Comparison of ENCODE assay signal across 8 cellular contexts in the genomic region with DNA sequence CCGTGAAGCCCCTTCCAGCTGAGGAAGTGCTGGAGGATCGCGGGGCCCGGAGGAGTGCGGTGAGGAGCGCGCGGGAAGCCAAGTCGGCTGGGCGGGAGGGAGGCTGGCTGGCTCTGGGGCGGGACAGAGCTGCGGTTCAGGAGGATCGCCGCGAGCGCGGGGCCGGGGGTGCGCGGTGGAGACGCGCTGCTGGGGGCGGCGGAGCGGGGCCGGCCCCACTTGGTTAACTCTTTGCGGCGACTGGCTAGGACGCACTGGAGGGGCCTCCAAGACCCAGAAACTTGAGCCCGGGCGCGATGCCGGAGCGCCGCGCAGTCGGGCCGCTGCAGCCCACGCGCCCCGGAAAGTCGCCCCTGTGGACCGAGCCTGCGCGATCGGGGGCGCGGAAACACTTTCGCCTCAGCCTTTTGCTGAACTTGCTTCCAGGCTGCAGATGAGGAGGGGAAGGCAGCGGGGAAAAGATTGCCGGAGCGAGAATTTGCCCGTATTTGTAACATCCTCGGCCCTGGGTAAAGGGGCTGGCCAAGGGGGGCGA. TPM values are rescaled to one million over a fixed set of nuclear protein-coding genes. Genes with fewer than 3 reads are reported as not detected.
DNase-seq lines count a peak whose midpoint lies in the region; ATAC-seq, FAIRE-seq and TF ChIP-seq lines count a peak whose summit lies in the region.

No MANE protein-coding gene starts in this region.

- POLR2A ChIA-PET in H1 (lab: Charles Lee; ENCODE audit: partially characterized antibody): interaction anchor here (0.9 to 4.5 kb wide), 18 partner anchors 9 to 554 kb away, joined by 3 to 32 read pairs (median 4); no protein-coding TSS in a partner anchor

- H2BK15ac ChIP-seq in H1 (ENCODE audit: low read length): no peak overlapping the region
- H2BK15ac ChIP-seq in mesenchymal stem cell (ENCODE audit: low read depth, poor library complexity, severe bottlenecking): peak overlapping the region; percentile 56

- H4K91ac ChIP-seq in H1 (replicated peaks; ENCODE audit: insufficient read length, low read length) (peak overlapping the region; percentile 88), mesenchymal stem cell (ENCODE audit: low read length) (peak overlapping the region; percentile 56)

- TF ChIP-seq CTCF in H1 (IDR thresholded peaks at IDR 0.05; ENCODE audit: control extremely low read depth in 1 of 3, insufficient read depth in 1 of 3, low read depth in 1 of 3, low read length in 3 of 3): no peak

- peak in 1 of 2 experiments; percentile 19; a peak in 2 of 3 replicates for TF ChIP-seq POLR2A in H1 (IDR thresholded peaks at IDR 0.05; ENCODE audit: control extremely low read depth in 1 of 2, low read depth in 2 of 2, low read length in 2 of 2)

- H3K23ac ChIP-seq in H1 (ENCODE audit: insufficient read length): no peak overlapping the region
- peak overlapping the region in 1 of 2 experiments; percentile 88 for H3K23ac ChIP-seq in mesenchymal stem cell (ENCODE audit: low read length in 2 of 2)

- H3K9me3 ChIP-seq in H1 (ENCODE audit: insufficient read depth in 2 of 2, low read depth in 1 of 2, low read length in 1 of 2) (no peaks in the 10 kb centered on the region), mesenchymal stem cell (ENCODE audit: control insufficient read depth, low read length) (no peaks in the 10 kb centered on the region), thymus (ENCODE audit: control insufficient read depth) (no peaks in the 10 kb centered on the region)

- peak; percentile 28 for ATAC-seq in HG02623 (IDR thresholded peaks at IDR 0.05; ENCODE audit: unreplicated experiment)

- peak overlapping the region; percentile 71 for H3K4ac ChIP-seq in H1 (replicated peaks; ENCODE audit: insufficient read length, low read depth, low read length)
- peak overlapping the region; percentile 2 to 20 for H3K4ac ChIP-seq in mesenchymal stem cell (ENCODE audit: low read depth in 1 of 2, low read length in 2 of 2)

- H2AFZ ChIP-seq in H1 (ENCODE audit: low read length) (peak overlapping the region; percentile 2; the same call in 1 of the 2 replicates), mesenchymal stem cell (ENCODE audit: low read depth, low read length) (peak overlapping the region; percentile 3)

- FAIRE-seq in H1 (lab: Jason Lieb, UNC): no peak

- H3K4me2 ChIP-seq in H1 (ENCODE audit: insufficient read depth in 1 of 2, low read depth in 2 of 2, low read length in 2 of 2): peak overlapping the region; percentile 89 to 99
- H3K4me2 ChIP-seq in mesenchymal stem cell (ENCODE audit: low read length, poor library complexity, severe bottlenecking): peak overlapping the region; percentile 69

- H2AK5ac ChIP-seq in H1 (ENCODE audit: low read depth, low read length): no peak overlapping the region
- H2AK5ac ChIP-seq in mesenchymal stem cell (ENCODE audit: low read length, severe bottlenecking): no peak overlapping the region

- H2BK12ac ChIP-seq in H1 (ENCODE audit: low read depth, low read length) (peak overlapping the region; percentile 77; the same call in 1 of the 2 replicates), mesenchymal stem cell (ENCODE audit: low read length in 2 of 2) (peak overlapping the region in 1 of 2 experiments; percentile 64)

- peak overlapping the region; percentile 53; the same call in 1 of the 2 replicates for H4K8ac ChIP-seq in H1 (ENCODE audit: extremely low read depth, insufficient read depth, low read length)
- H4K8ac ChIP-seq in mesenchymal stem cell (ENCODE audit: low read length): peak overlapping the region; percentile 52

- H3K79me2 ChIP-seq in H1 (ENCODE audit: control insufficient read depth in 1 of 2, insufficient read depth in 2 of 2, low read length in 2 of 2): peaks cover 0 to 31% of the 10 kb centered on the region in 2 experiments; a peak in 3 of 4 replicates

- H3K79me1 ChIP-seq in H1 (ENCODE audit: low read depth, low read length) (no peaks in the 10 kb centered on the region), mesenchymal stem cell (replicated peaks; ENCODE audit: low read length, poor library complexity, severe bottlenecking) (peaks cover 10% of the 10 kb centered on the region)

- H3K14ac ChIP-seq in H1 (ENCODE audit: insufficient read length) (no peak overlapping the region), mesenchymal stem cell (ENCODE audit: low read length in 2 of 2) (peak overlapping the region in 1 of 2 experiments; percentile 95)

- peak overlapping the region; percentile 88; the same call in 1 of the 2 replicates for H2BK5ac ChIP-seq in H1 (ENCODE audit: low read depth, low read length)
- peak overlapping the region; percentile 10 for H2BK5ac ChIP-seq in mesenchymal stem cell (ENCODE audit: low read depth, low read length, poor library complexity, severe bottlenecking)

- H3K36me3 ChIP-seq in H1 (ENCODE audit: control insufficient read depth in 2 of 4, insufficient read depth in 4 of 4, low read length in 3 of 4) (no peaks in the 10 kb centered on the region), mesenchymal stem cell (ENCODE audit: control insufficient read depth in 1 of 2, insufficient read depth in 2 of 2, low read depth in 1 of 2, low read length in 2 of 2) (peaks cover 0 to 10% of the 10 kb centered on the region in 2 experiments), thymus (ENCODE audit: control insufficient read depth, insufficient read depth) (no peaks in the 10 kb centered on the region)

- DNase-seq in activated CD4-positive, CD25-positive, alpha-beta regulatory T cell treated with anti-CD3 and anti-CD28 coated beads, Interleukin-2, amount 50 U/mL, for 72 hours: peak; percentile 31
- no peak for DNase-seq in activated CD4-positive, CD25-positive, alpha-beta regulatory T cell (lab: John Stamatoyannopoulos, UW)
- peak; percentile 44 for DNase-seq in SKM-1 (lab: John Stamatoyannopoulos, UW; ENCODE audit: unreplicated experiment)
- DNase-seq in H1 (ENCODE audit: low read depth in 1 of 2, low spot score in 2 of 2): no peak
- no peak for DNase-seq in mesenchymal stem cell
- DNase-seq in NOMO-1 treated with dmso at 0.1 percent for 144 hours (lab: John Stamatoyannopoulos, UW; ENCODE audit: unreplicated experiment): no peak

- peaks cover 7 to 21% (median 12%) of the 10 kb centered on the region in 4 experiments; a peak in 5 of 7 replicates for H3K4me1 ChIP-seq in H1 (replicated peaks in 1 of 4; ENCODE audit: control insufficient read depth in 3 of 4, insufficient read depth in 4 of 4, low read length in 3 of 4)
- no peaks in the 10 kb centered on the region for H3K4me1 ChIP-seq in mesenchymal stem cell (ENCODE audit: control insufficient read depth, insufficient read depth, low read depth, low read length)
- H3K4me1 ChIP-seq in thymus (ENCODE audit: control insufficient read depth, insufficient read depth, low read length): no peaks in the 10 kb centered on the region

- H3K27me3 ChIP-seq in H1 (replicated peaks in 1 of 4; ENCODE audit: control insufficient read depth in 3 of 4, extremely low read depth in 1 of 4, insufficient read depth in 3 of 4, low read length in 3 of 4): no peaks in the 10 kb centered on the region
- no peaks in the 10 kb centered on the region for H3K27me3 ChIP-seq in mesenchymal stem cell (ENCODE audit: control insufficient read depth in 1 of 2, insufficient read depth in 1 of 2, low read length in 2 of 2)
- H3K27me3 ChIP-seq in thymus (ENCODE audit: control insufficient read depth, insufficient read depth): no peaks in the 10 kb centered on the region

- H3K27ac ChIP-seq in H1 (ENCODE audit: low read depth, low read length) (peak overlapping the region; percentile 65), mesenchymal stem cell (ENCODE audit: low read length, poor library complexity, severe bottlenecking) (peak overlapping the region; percentile 84), thymus (ENCODE audit: low read depth) (peak overlapping the region; percentile 26)

- H3K4me3 ChIP-seq in H1 (ENCODE audit: extremely low read depth in 1 of 4, insufficient read depth in 2 of 4, low read depth in 3 of 4, low read length in 4 of 4) (peak overlapping the region; percentile 73 to 96 (median 84)), mesenchymal stem cell (ENCODE audit: insufficient read depth in 1 of 2, low read depth in 1 of 2, low read length in 2 of 2) (peak overlapping the region; percentile 69 to 97), thymus (ENCODE audit: low read length) (peak overlapping the region; percentile 50)

- no peak overlapping the region for H4K5ac ChIP-seq in H1 (ENCODE audit: insufficient read length, low read depth, low read length)

- peaks cover 0 to 2% of the 10 kb centered on the region in 2 experiments for H4K20me1 ChIP-seq in H1 (replicated peaks in 1 of 2; ENCODE audit: control insufficient read depth in 1 of 2, insufficient read depth in 2 of 2, low read length in 2 of 2)

- peak overlapping the region; percentile 45 for H2BK120ac ChIP-seq in H1 (replicated peaks; ENCODE audit: low read depth, low read length)
- peak overlapping the region; percentile 21 for H2BK120ac ChIP-seq in mesenchymal stem cell (ENCODE audit: low read depth, low read length)

- peak overlapping the region; percentile 48 for H3K56ac ChIP-seq in H1 (replicated peaks; ENCODE audit: insufficient read length, low read depth, low read length)

- WGBS in H1 (ENCODE audit: extremely low coverage in 1 of 2, insufficient coverage in 1 of 2, insufficient read length in 1 of 2, insufficient replicate concordance in 2 of 2, low coverage in 1 of 2, low lambda C conversion rate in 2 of 2, missing lambda C conversion rate in 1 of 2), 2 experiments: 3% methylated on average over 28 of the region's 55 CpGs; no CpG with 5 or more reads in 1 of the 2 experiments
- under 1% methylated on average over 52 of the region's 55 CpGs for WGBS in mesenchymal stem cell
- WGBS in thymus: under 1% methylated on average over 55 of the region's 55 CpGs

- H2BK20ac ChIP-seq in H1 (ENCODE audit: low read length): no peak overlapping the region

- H3K9ac ChIP-seq in H1 (replicated peaks in 1 of 4; ENCODE audit: extremely low read depth in 1 of 4, low read depth in 3 of 4, low read length in 3 of 4) (peak overlapping the region; percentile 76 to 82 (median 82)), mesenchymal stem cell (ENCODE audit: low read length) (peak overlapping the region; percentile 93)

- H3K18ac ChIP-seq in H1 (ENCODE audit: extremely low read depth, low read length) (peak overlapping the region; percentile 96; the same call in 1 of the 2 replicates), mesenchymal stem cell (ENCODE audit: low read depth in 1 of 2, low read length in 2 of 2) (peak overlapping the region; percentile 46 to 88)

- CTCF ChIA-PET in H1 (lab: Charles Lee; ENCODE audit: partially characterized antibody): interaction anchor here (1.3 to 1.8 kb wide), 3 partner anchors 9 to 556 kb away, joined by 3 to 6 read pairs (median 4); no protein-coding TSS in a partner anchor

- peaks cover 16% of the 10 kb centered on the region for H3K23me2 ChIP-seq in H1 (ENCODE audit: low read depth, low read length)

- no peak for TF ChIP-seq EP300 in H1 (IDR thresholded peaks at IDR 0.05; ENCODE audit: borderline replicate concordance in 1 of 2, low read depth in 2 of 2, low read length in 2 of 2)

- TF ChIP-seq RAD21 in H1 (IDR thresholded peaks at IDR 0.05 in 1 of 2, conservative IDR thresholded peaks at IDR 0.05 in 1 of 2; ENCODE audit: low read depth in 2 of 2, low read length in 2 of 2): no peak

RNA-seq across cellular contexts. Expression of a gene that starts 0.6 kb away (rescaled TPM):
- total RNA-seq in H1 (2021; fragmentation: NEBNext Ultra II Directional; extraction: Animal tissue kit (Norgen Biotek cat#: 25700)): 12.6 and 14.9 TPM in 2 replicates
- polyA plus RNA-seq in H1 (2011; rRNA removed) (9.2 and 10.7 TPM in 2 replicates), thymus (80.7 TPM)
- 5.1 TPM for polyA plus RNA-seq in H1 (2011; cell fraction: cytosol; rRNA removed)
- 9.4 TPM for polyA plus RNA-seq in H1 (2011; cell fraction: nucleus; rRNA removed)
- 6.5 to 9.0 TPM (median 8.0 TPM) in 4 replicates for polyA plus RNA-seq in H1 (2012, experiment 1 of 2)
- polyA plus RNA-seq in H1 (2012, experiment 2 of 2): 3.4 TPM
- polyA plus RNA-seq in H1 (2013, experiment 1 of 2): 10.0 TPM
- 10.1 TPM for polyA plus RNA-seq in H1 (2013, experiment 2 of 2)
- polyA minus RNA-seq in H1 (2011; rRNA and poly(A)+ RNA removed): 10.0 and 12.3 TPM in 2 replicates
- polyA minus RNA-seq in H1 (2011; cell fraction: cytosol; rRNA and poly(A)+ RNA removed): 6.8 TPM
- 9.4 TPM for polyA minus RNA-seq in H1 (2011; cell fraction: nucleus; rRNA and poly(A)+ RNA removed)
- polyA plus RNA-seq in mesenchymal stem cell (2013, experiment 1 of 2): 70.7 TPM
- polyA plus RNA-seq in mesenchymal stem cell (2013, experiment 2 of 2): 74.4 TPM

Comparison
In these comparisons a context has a peak if more than half of its experiments do, and no peak if none do; other contexts are left out.
1. DNase-seq: peak in activated CD4-positive, CD25-positive, alpha-beta regulatory T cell treated with anti-CD3 and anti-CD28 coated beads, Interleukin-2, amount 50 U/mL, for 72 hours (single experiment) and SKM-1 (single experiment); none in activated CD4-positive, CD25-positive, alpha-beta regulatory T cell (0 of 4), H1 (0 of 2), mesenchymal stem cell (single experiment) and NOMO-1 treated with dmso at 0.1 percent for 144 hours (single experiment).
2. H3K27ac ChIP-seq: peak in every context shown above with its lines; median percentile 84 in mesenchymal stem cell; 65 in H1; 26 in thymus.
3. Peak in every context shown above with its lines, with median percentiles within 50 percentile points of each other: H3K4me3 ChIP-seq.